In the genomic region with DNA sequence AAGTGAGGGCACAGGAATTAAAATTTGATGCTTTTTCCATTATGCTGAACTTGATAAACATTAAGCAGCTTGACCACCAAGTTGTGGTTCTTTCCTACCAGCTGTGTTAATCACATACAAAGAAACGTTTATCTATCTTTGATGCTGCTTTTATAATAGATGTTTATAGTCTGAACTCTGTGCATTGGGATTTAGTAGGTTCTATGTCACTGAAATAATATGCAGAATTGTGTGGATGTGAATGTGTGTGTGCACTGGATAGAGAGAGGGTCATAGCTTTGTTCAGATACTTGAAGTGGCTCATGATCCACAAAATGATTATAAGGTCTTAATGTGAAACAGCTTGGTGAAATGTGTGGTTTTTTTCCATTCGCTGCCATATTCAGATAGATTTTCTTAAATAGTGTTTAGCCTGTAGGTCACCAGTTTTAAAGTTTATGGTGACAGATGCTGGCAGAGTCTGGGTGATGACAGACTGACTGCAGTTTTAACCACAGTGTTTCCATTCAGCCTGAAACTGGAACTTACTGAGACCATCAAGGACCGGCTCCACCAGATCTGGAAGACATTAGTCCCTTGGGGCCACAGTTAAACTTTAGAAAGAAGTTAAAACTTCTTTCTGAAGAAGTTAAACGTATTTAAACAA, we compare ENCODE assay signal across 9 cellular contexts. TPM values are rescaled to one million over a fixed set of nuclear protein-coding genes. Genes with fewer than 3 reads are reported as not detected.
DNase-seq lines count a peak whose midpoint lies in the region; ATAC-seq and TF ChIP-seq lines count a peak whose summit lies in the region.
"Had no signal": no experiment of that assay in that cellular context is flagged by ENCODE, and none has a peak within 500 bp of the region (broad histone marks: within the 10 kb centered on the region; RNA-seq: fewer than 3 reads in every experiment).

No MANE protein-coding gene starts in this region.

- H3K4me2 ChIP-seq in MM.1S (ENCODE audit: low read depth, low read length) (no peak overlapping the region), hepatocyte (no peak overlapping the region)

- TF ChIP-seq CTCF in GM13976 (IDR thresholded peaks at IDR 0.05; ENCODE audit: borderline replicate concordance, control extremely low read depth, extremely low read depth, insufficient read depth, missing control alignments) (no peak), MM.1S (IDR thresholded peaks at IDR 0.05; ENCODE audit: low read length) (no peak), hepatocyte (IDR thresholded peaks at IDR 0.05; ENCODE audit: poor library complexity) (no peak)

- H4K20me1 ChIP-seq in MM.1S (ENCODE audit: insufficient read depth, low read length) (peaks cover 22% of the 10 kb centered on the region), hepatocyte (ENCODE audit: insufficient read depth, poor library complexity, severe bottlenecking) (peaks cover 36% of the 10 kb centered on the region)

- H3K9me3 ChIP-seq in MM.1S (replicated peaks; ENCODE audit: insufficient read depth, low read length) (no peaks in the 10 kb centered on the region), hepatocyte (ENCODE audit: low read depth) (no peaks in the 10 kb centered on the region), T-helper 17 cell (ENCODE audit: control insufficient read depth, low read length, poor library complexity, severe bottlenecking) (no peaks in the 10 kb centered on the region)
- H3K9me3 ChIP-seq: sigmoid colon had no signal

- H3K4me1 ChIP-seq in MM.1S (ENCODE audit: low read length) (peaks cover 16% of the 10 kb centered on the region), hepatocyte (ENCODE audit: insufficient read depth) (peaks cover 26% of the 10 kb centered on the region)

- H3K9me2 ChIP-seq in MM.1S (replicated peaks; ENCODE audit: insufficient read depth, low read length) (no peaks in the 10 kb centered on the region), hepatocyte (replicated peaks; ENCODE audit: insufficient read depth) (no peaks in the 10 kb centered on the region)

- no peak overlapping the region for H3K27ac Mint-ChIP-seq in T-helper 17 cell

- ATAC-seq in GM21723 (IDR thresholded peaks at IDR 0.05; ENCODE audit: unreplicated experiment): peak; percentile 84
- ATAC-seq in T-helper 17 cell: no peak

- H3K9ac ChIP-seq in MM.1S (ENCODE audit: low read length): no peak overlapping the region

- peaks cover 22% of the 10 kb centered on the region for H3K4me1 Mint-ChIP-seq in T-helper 17 cell

- H3F3A ChIP-seq in MM.1S (ENCODE audit: insufficient read depth, low read length): no peaks in the 10 kb centered on the region

- H3K27ac ChIP-seq in MM.1S (ENCODE audit: low read length) (peak overlapping the region; percentile 23; the same call in 1 of the 2 replicates), hepatocyte (peak overlapping the region; percentile 33)
- H3K27ac ChIP-seq: sigmoid colon had no signal

- H3K27me3 ChIP-seq in MM.1S (replicated peaks; ENCODE audit: insufficient read depth, low read length) (no peaks in the 10 kb centered on the region), hepatocyte (no peaks in the 10 kb centered on the region)
- H3K27me3 ChIP-seq: sigmoid colon had no signal

- H3K4me3 Mint-ChIP-seq in T-helper 17 cell: no peak overlapping the region

- peaks cover 7% of the 10 kb centered on the region; the same call in 1 of the 2 replicates for H3K36me3 ChIP-seq in MM.1S (replicated peaks; ENCODE audit: insufficient read depth, low read length)
- no peaks in the 10 kb centered on the region for H3K36me3 ChIP-seq in hepatocyte (replicated peaks; ENCODE audit: insufficient read depth, low read depth)

- peak; percentile 64 for DNase-seq in GM13976 (ENCODE audit: low spot score)
- peak; percentile 34 for DNase-seq in MM.1S
- no peak for DNase-seq in hepatocyte (ENCODE audit: low spot score)
- no peak for DNase-seq in CD1c-positive myeloid dendritic cell (ENCODE audit: extremely low spot score)
- DNase-seq in T-helper 9 cell: no peak
- no peak for DNase-seq in T-helper 17 cell
- DNase-seq in stimulated activated CD4-positive, alpha-beta T cell treated with anti-CD3 and anti-CD28 coated beads, Interleukin-12 subunit alpha, Interleukin-12 subunit beta, amount 100 ng/mL, for 4 hours: no peak
- DNase-seq: sigmoid colon had no signal

- no peak overlapping the region for H2AFZ ChIP-seq in MM.1S (ENCODE audit: low read length)
- no peak overlapping the region for H2AFZ ChIP-seq in hepatocyte

- no peak overlapping the region for H3K4me3 ChIP-seq in MM.1S (ENCODE audit: low read length)
- no peak overlapping the region for H3K4me3 ChIP-seq in hepatocyte
- H3K4me3 ChIP-seq: sigmoid colon had no signal

- in situ Hi-C loops in GM13976 (cut with MboI; ENCODE audit: low sequenced_read_pairs, unreplicated experiment): no loop called here

- H3K27me3 Mint-ChIP-seq in T-helper 17 cell: no peaks in the 10 kb centered on the region

- H3K79me2 ChIP-seq in MM.1S (ENCODE audit: low read length): peaks cover 88% of the 10 kb centered on the region
- peaks cover 83% of the 10 kb centered on the region for H3K79me2 ChIP-seq in hepatocyte

- H3K36me3 Mint-ChIP-seq in T-helper 17 cell (ENCODE audit: low read depth): peaks cover 3% of the 10 kb centered on the region

- 49% methylated on average over 4 of the region's 4 CpGs for WGBS in hepatocyte (ENCODE audit: low lambda C conversion rate, missing lambda C conversion rate)

RNA-seq across cellular contexts. Expression of a gene that starts 10.2 kb away (rescaled TPM):
- 27.4 and 40.1 TPM in 2 replicates for total RNA-seq in hepatocyte
- 5.6 and 7.5 TPM in 2 replicates for polyA plus RNA-seq in hepatocyte
- total RNA-seq in T-helper 17 cell: 10 to 100 TPM; 27.5 to 31.1 TPM

RNA-seq across cellular contexts. Expression of a gene that starts 42.6 kb away (rescaled TPM):
- 42.9 and 49.9 TPM in 2 replicates for total RNA-seq in hepatocyte
- 19.1 and 28.7 TPM in 2 replicates for polyA plus RNA-seq in hepatocyte
- total RNA-seq in T-helper 17 cell: 1 to 10 TPM; 5.7 to 6.8 TPM

RNA-seq across cellular contexts. Expression of a gene that starts 56.7 kb away (rescaled TPM):
- total RNA-seq in hepatocyte: 38.9 and 43.1 TPM in 2 replicates
- 30.6 and 31.8 TPM in 2 replicates for polyA plus RNA-seq in hepatocyte
- total RNA-seq in T-helper 17 cell: 10 to 100 TPM; 54.8 to 72.8 TPM

Comparison
In these comparisons a context has a peak if more than half of its experiments do, and no peak if none do; other contexts are left out.
1. DNase-seq: peak in GM13976 (single experiment) and MM.1S (single experiment); none in hepatocyte (single experiment), CD1c-positive myeloid dendritic cell (single experiment), T-helper 9 cell (single experiment), T-helper 17 cell (0 of 3) and stimulated activated CD4-positive, alpha-beta T cell treated with anti-CD3 and anti-CD28 coated beads, Interleukin-12 subunit alpha, Interleukin-12 subunit beta, amount 100 ng/mL, for 4 hours (single experiment).